In genomic region chr1:35444519-35444774, GRCh38 we compare ENCODE assay signal across 15 cellular contexts.
DNase-seq lines count a peak whose midpoint lies in the region; ATAC-seq and TF ChIP-seq lines count a peak whose summit lies in the region.
"Had no signal": no experiment of that assay in that cellular context is flagged by ENCODE, and none has a peak within 500 bp of the region (broad histone marks: within the 10 kb centered on the region; RNA-seq: fewer than 3 reads in every experiment).

No MANE protein-coding gene starts in this region.

- H3K27ac ChIP-seq in naive thymus-derived CD4-positive, alpha-beta T cell (ENCODE audit: low read depth, low read length) = no peak overlapping the region
- no peak overlapping the region for H3K27ac ChIP-seq in mesenchymal stem cell (ENCODE audit: low read length, poor library complexity, severe bottlenecking)
- H3K27ac ChIP-seq: BLaER1 treated with 17β-estradiol and CSF1 and Interleukin-3, amounts not matched to agents 10 nM and 100 nM had no signal

- H3K9me3 ChIP-seq in naive thymus-derived CD4-positive, alpha-beta T cell (ENCODE audit: control insufficient read depth in 2 of 3, low read length in 3 of 3) = no peaks in the 10 kb centered on the region
- H3K9me3 ChIP-seq in mesenchymal stem cell (ENCODE audit: control insufficient read depth, low read length) = no peaks in the 10 kb centered on the region
- H3K9me3 ChIP-seq: BLaER1 treated with 17β-estradiol and CSF1 and Interleukin-3, amounts not matched to agents 10 nM and 100 nM; Caco-2 had no signal

- H3K4me1 ChIP-seq in naive thymus-derived CD4-positive, alpha-beta T cell (ENCODE audit: control insufficient read depth in 2 of 2, insufficient read depth in 2 of 2, low read length in 2 of 2) = no peaks in the 10 kb centered on the region
- H3K4me1 ChIP-seq in mesenchymal stem cell (ENCODE audit: control insufficient read depth, insufficient read depth, low read depth, low read length) = no peaks in the 10 kb centered on the region
- H3K4me1 ChIP-seq: Caco-2 had no signal

- no peak for DNase-seq in activated CD4-positive, alpha-beta memory T cell treated with anti-CD3 and anti-CD28 coated beads for 36 hours
- DNase-seq in activated CD4-positive, alpha-beta memory T cell treated with anti-CD3 and anti-CD28 coated beads, Interleukin-2, amount 10 ng/mL, durations not matched to agents 7 days and 5 days = no peak
- no peak for DNase-seq in WTC11 (ENCODE audit: low spot score)
- no peak for DNase-seq in naive thymus-derived CD4-positive, alpha-beta T cell
- peak; percentile 10 for DNase-seq in osteocyte (ENCODE audit: extremely low spot score, unreplicated experiment)
- no peak for DNase-seq in mesenchymal stem cell
- DNase-seq: 8988T, Caco-2, HCEC 1CT had no signal

- CTCF ChIA-PET in activated CD4-positive, alpha-beta memory T cell treated with anti-CD3 and anti-CD28 coated beads for 36 hours (lab: Charles Lee) = interaction anchor here (1.3 to 7.4 kb wide), 3 partner anchors 8 to 124 kb away, joined by 4 to 58 read pairs (median 10); no protein-coding TSS in a partner anchor
- CTCF ChIA-PET in activated CD4-positive, alpha-beta memory T cell treated with anti-CD3 and anti-CD28 coated beads, Interleukin-2, amount 10 ng/mL, durations not matched to agents 7 days and 5 days (lab: Charles Lee) = interaction anchor here (0.6 to 2.5 kb wide), 7 partner anchors 91 to 271 kb away, joined by 3 to 8 read pairs (median 4); no protein-coding TSS in a partner anchor
- CTCF ChIA-PET in WTC11 (lab: Charles Lee) = interaction anchor here (0.8 to 2.3 kb wide), 12 partner anchors 12 to 287 kb away, joined by 3 to 10 read pairs (median 4); no protein-coding TSS in a partner anchor
- CTCF ChIA-PET in naive thymus-derived CD4-positive, alpha-beta T cell (lab: Charles Lee) = interaction anchor here (2.2 kb wide), 1 partner anchor 120 kb away, joined by 7 read pairs; no protein-coding TSS in a partner anchor

- H3K14ac ChIP-seq in mesenchymal stem cell (ENCODE audit: low read length in 2 of 2) = no peak overlapping the region

- no peak overlapping the region for H3K18ac ChIP-seq in mesenchymal stem cell (ENCODE audit: low read depth in 1 of 2, low read length in 2 of 2)

- H3K9ac ChIP-seq in mesenchymal stem cell (ENCODE audit: low read length) = no peak overlapping the region
- H3K9ac ChIP-seq: BLaER1 treated with 17β-estradiol and CSF1 and Interleukin-3, amounts not matched to agents 10 nM and 100 nM had no signal

- H2AK5ac ChIP-seq in mesenchymal stem cell (ENCODE audit: low read length, severe bottlenecking) = no peak overlapping the region

- peaks cover 16% of the 10 kb centered on the region for H3K4me1 Mint-ChIP-seq in activated CD4-positive, alpha-beta memory T cell treated with anti-CD3 and anti-CD28 coated beads for 36 hours (ENCODE audit: low read depth)
- H3K4me1 Mint-ChIP-seq in activated CD4-positive, alpha-beta memory T cell treated with anti-CD3 and anti-CD28 coated beads, Interleukin-2, amount 10 ng/mL, durations not matched to agents 7 days and 5 days = peaks cover 10% of the 10 kb centered on the region
- H3K4me1 Mint-ChIP-seq in WTC11 (no peaks in the 10 kb centered on the region), osteocyte (ENCODE audit: unreplicated experiment) (no peaks in the 10 kb centered on the region)
- peaks cover 0 to 33% (median 19%) of the 10 kb centered on the region in 7 donors for H3K4me1 Mint-ChIP-seq in naive thymus-derived CD4-positive, alpha-beta T cell
- H3K4me1 Mint-ChIP-seq: B cell, GM23338, IgD-negative memory B cell had no signal

- H3K9me3 Mint-ChIP-seq in activated CD4-positive, alpha-beta memory T cell treated with anti-CD3 and anti-CD28 coated beads for 36 hours = no peaks in the 10 kb centered on the region
- H3K9me3 Mint-ChIP-seq in activated CD4-positive, alpha-beta memory T cell treated with anti-CD3 and anti-CD28 coated beads, Interleukin-2, amount 10 ng/mL, durations not matched to agents 7 days and 5 days = no peaks in the 10 kb centered on the region
- no peaks in the 10 kb centered on the region for H3K9me3 Mint-ChIP-seq in WTC11
- H3K9me3 Mint-ChIP-seq in naive thymus-derived CD4-positive, alpha-beta T cell = no peaks in the 10 kb centered on the region
- no peaks in the 10 kb centered on the region for H3K9me3 Mint-ChIP-seq in osteocyte (ENCODE audit: unreplicated experiment)
- H3K9me3 Mint-ChIP-seq: GM23338, IgD-negative memory B cell had no signal

- no peaks in the 10 kb centered on the region for H3K27me3 ChIP-seq in naive thymus-derived CD4-positive, alpha-beta T cell (ENCODE audit: control insufficient read depth in 2 of 2, insufficient read depth in 2 of 2, low read length in 2 of 2)
- H3K27me3 ChIP-seq in mesenchymal stem cell (ENCODE audit: control insufficient read depth in 1 of 2, insufficient read depth in 1 of 2, low read length in 2 of 2) = no peaks in the 10 kb centered on the region
- H3K27me3 ChIP-seq: BLaER1 treated with 17β-estradiol and CSF1 and Interleukin-3, amounts not matched to agents 10 nM and 100 nM had no signal

- TF ChIP-seq CTCF in WTC11 (IDR thresholded peaks at IDR 0.05) = no peak
- no peak for TF ChIP-seq CTCF in osteocyte (IDR thresholded peaks at IDR 0.05)

- peaks cover 20% of the 10 kb centered on the region for H3K36me3 Mint-ChIP-seq in activated CD4-positive, alpha-beta memory T cell treated with anti-CD3 and anti-CD28 coated beads for 36 hours
- H3K36me3 Mint-ChIP-seq in activated CD4-positive, alpha-beta memory T cell treated with anti-CD3 and anti-CD28 coated beads, Interleukin-2, amount 10 ng/mL, durations not matched to agents 7 days and 5 days (ENCODE audit: low read depth) = peaks cover 17% of the 10 kb centered on the region
- H3K36me3 Mint-ChIP-seq in WTC11 (peaks cover 46% of the 10 kb centered on the region), osteocyte (ENCODE audit: unreplicated experiment) (peaks cover 25% of the 10 kb centered on the region)
- peaks cover 7 to 37% (median 21%) of the 10 kb centered on the region in 5 donors for H3K36me3 Mint-ChIP-seq in naive thymus-derived CD4-positive, alpha-beta T cell
- H3K36me3 Mint-ChIP-seq: IgD-negative memory B cell had no signal

- H3K36me3 ChIP-seq in naive thymus-derived CD4-positive, alpha-beta T cell (ENCODE audit: control insufficient read depth in 2 of 3, insufficient read depth in 3 of 3, low read length in 3 of 3) = peaks cover 13 to 67% (median 24%) of the 10 kb centered on the region in 3 experiments
- peaks cover 48 to 69% of the 10 kb centered on the region in 2 experiments for H3K36me3 ChIP-seq in mesenchymal stem cell (ENCODE audit: control insufficient read depth in 1 of 2, insufficient read depth in 2 of 2, low read depth in 1 of 2, low read length in 2 of 2)

- no peak overlapping the region for H3K4me2 ChIP-seq in mesenchymal stem cell (ENCODE audit: low read length, poor library complexity, severe bottlenecking)
- H3K4me2 ChIP-seq: GM23338 had no signal

- no peak overlapping the region for H4K91ac ChIP-seq in mesenchymal stem cell (ENCODE audit: low read length)

- no peak overlapping the region for H4K8ac ChIP-seq in mesenchymal stem cell (ENCODE audit: low read length)

- H3K27ac Mint-ChIP-seq in activated CD4-positive, alpha-beta memory T cell treated with anti-CD3 and anti-CD28 coated beads for 36 hours = peak overlapping the region; percentile 2
- H3K27ac Mint-ChIP-seq in activated CD4-positive, alpha-beta memory T cell treated with anti-CD3 and anti-CD28 coated beads, Interleukin-2, amount 10 ng/mL, durations not matched to agents 7 days and 5 days = no peak overlapping the region
- H3K27ac Mint-ChIP-seq in WTC11 (peak overlapping the region; percentile 51; the same call in 1 of the 2 replicates), osteocyte (ENCODE audit: unreplicated experiment) (no peak overlapping the region)
- H3K27ac Mint-ChIP-seq in naive thymus-derived CD4-positive, alpha-beta T cell = peak overlapping the region in 6 of 9 donors; percentile 34 to 75 (median 58)
- H3K27ac Mint-ChIP-seq: B cell, GM23338, IgD-negative memory B cell had no signal

- H3K4ac ChIP-seq in mesenchymal stem cell (ENCODE audit: low read depth in 1 of 2, low read length in 2 of 2) = no peak overlapping the region

- no peak for ATAC-seq in WTC11
- no peak for ATAC-seq in naive thymus-derived CD4-positive, alpha-beta T cell
- no peak for ATAC-seq in GM18498 (IDR thresholded peaks at IDR 0.05; ENCODE audit: unreplicated experiment)
- no peak for ATAC-seq in HG03439 (IDR thresholded peaks at IDR 0.05; ENCODE audit: unreplicated experiment)

- no peak overlapping the region for H2BK120ac ChIP-seq in mesenchymal stem cell (ENCODE audit: low read depth, low read length)

- no peak overlapping the region for H2BK12ac ChIP-seq in mesenchymal stem cell (ENCODE audit: low read length in 2 of 2)

- peaks cover 17% of the 10 kb centered on the region for H3K79me1 ChIP-seq in mesenchymal stem cell (replicated peaks; ENCODE audit: low read length, poor library complexity, severe bottlenecking)

- H3K23ac ChIP-seq in mesenchymal stem cell (ENCODE audit: low read length in 2 of 2) = no peak overlapping the region

- no peak overlapping the region for H3K4me3 ChIP-seq in naive thymus-derived CD4-positive, alpha-beta T cell (ENCODE audit: low read length)
- no peak overlapping the region for H3K4me3 ChIP-seq in mesenchymal stem cell (ENCODE audit: insufficient read depth in 1 of 2, low read depth in 1 of 2, low read length in 2 of 2)
- H3K4me3 ChIP-seq: BLaER1 treated with 17β-estradiol and CSF1 and Interleukin-3, amounts not matched to agents 10 nM and 100 nM; GM23338 had no signal

- no peak overlapping the region for H3K4me3 Mint-ChIP-seq in activated CD4-positive, alpha-beta memory T cell treated with anti-CD3 and anti-CD28 coated beads for 36 hours
- H3K4me3 Mint-ChIP-seq in activated CD4-positive, alpha-beta memory T cell treated with anti-CD3 and anti-CD28 coated beads, Interleukin-2, amount 10 ng/mL, durations not matched to agents 7 days and 5 days = no peak overlapping the region
- no peak overlapping the region for H3K4me3 Mint-ChIP-seq in WTC11
- H3K4me3 Mint-ChIP-seq in naive thymus-derived CD4-positive, alpha-beta T cell = peak overlapping the region in 1 of 10 donors; percentile 46
- H3K4me3 Mint-ChIP-seq in osteocyte (ENCODE audit: unreplicated experiment) = no peak overlapping the region
- H3K4me3 Mint-ChIP-seq: B cell, GM23338, IgD-negative memory B cell had no signal

- H2AFZ ChIP-seq in mesenchymal stem cell (ENCODE audit: low read depth, low read length) = no peak overlapping the region
- H2AFZ ChIP-seq: GM23338 had no signal

- no peaks in the 10 kb centered on the region for H3K27me3 Mint-ChIP-seq in activated CD4-positive, alpha-beta memory T cell treated with anti-CD3 and anti-CD28 coated beads for 36 hours
- no peaks in the 10 kb centered on the region for H3K27me3 Mint-ChIP-seq in activated CD4-positive, alpha-beta memory T cell treated with anti-CD3 and anti-CD28 coated beads, Interleukin-2, amount 10 ng/mL, durations not matched to agents 7 days and 5 days
- H3K27me3 Mint-ChIP-seq in WTC11 (ENCODE audit: low read depth) = no peaks in the 10 kb centered on the region
- H3K27me3 Mint-ChIP-seq in naive thymus-derived CD4-positive, alpha-beta T cell = no peaks in the 10 kb centered on the region
- H3K27me3 Mint-ChIP-seq in osteocyte (ENCODE audit: unreplicated experiment) = no peaks in the 10 kb centered on the region
- H3K27me3 Mint-ChIP-seq: B cell, IgD-negative memory B cell had no signal

- intact Hi-C loops in activated CD4-positive, alpha-beta memory T cell treated with anti-CD3 and anti-CD28 coated beads for 36 hours (cut with micrococcal nuclease) = no loop called here
- intact Hi-C loops in naive thymus-derived CD4-positive, alpha-beta T cell (cut with micrococcal nuclease) = no loop called here

- H2BK15ac ChIP-seq in mesenchymal stem cell (ENCODE audit: low read depth, poor library complexity, severe bottlenecking) = no peak overlapping the region

- POLR2A ChIA-PET in activated CD4-positive, alpha-beta memory T cell treated with anti-CD3 and anti-CD28 coated beads for 36 hours (lab: Charles Lee) = interaction anchor here (1.0 kb wide), 1 partner anchor 62 kb away, joined by 3 read pairs; no protein-coding TSS in a partner anchor
- POLR2A ChIA-PET in activated CD4-positive, alpha-beta memory T cell treated with anti-CD3 and anti-CD28 coated beads, Interleukin-2, amount 10 ng/mL, durations not matched to agents 7 days and 5 days (lab: Charles Lee) = interaction anchor here (0.7 to 1.3 kb wide), 3 partner anchors 62 to 115 kb away, joined by 3 to 5 read pairs (median 5); partner anchors contain the start of genes KIAA0319L and NCDN
- POLR2A ChIA-PET in WTC11 (lab: Charles Lee) = interaction anchor here (0.6 to 1.5 kb wide), 2 partner anchors 115 to 199 kb away, joined by 3 read pairs; no protein-coding TSS in a partner anchor
- POLR2A ChIA-PET in naive thymus-derived CD4-positive, alpha-beta T cell (lab: Charles Lee) = no interaction called here

- H2BK5ac ChIP-seq in mesenchymal stem cell (ENCODE audit: low read depth, low read length, poor library complexity, severe bottlenecking) = no peak overlapping the region

Comparison
In these comparisons a context has a peak if more than half of its experiments do, and no peak if none do; other contexts are left out.
1. H3K27ac Mint-ChIP-seq: peak in activated CD4-positive, alpha-beta memory T cell treated with anti-CD3 and anti-CD28 coated beads for 36 hours (single experiment), WTC11 (single experiment) and naive thymus-derived CD4-positive, alpha-beta T cell (6 of 9); none in activated CD4-positive, alpha-beta memory T cell treated with anti-CD3 and anti-CD28 coated beads, Interleukin-2, amount 10 ng/mL, durations not matched to agents 7 days and 5 days (single experiment) and osteocyte (single experiment).